Comparison of ENCODE assay signal across 19 cellular contexts in the genomic region with DNA sequence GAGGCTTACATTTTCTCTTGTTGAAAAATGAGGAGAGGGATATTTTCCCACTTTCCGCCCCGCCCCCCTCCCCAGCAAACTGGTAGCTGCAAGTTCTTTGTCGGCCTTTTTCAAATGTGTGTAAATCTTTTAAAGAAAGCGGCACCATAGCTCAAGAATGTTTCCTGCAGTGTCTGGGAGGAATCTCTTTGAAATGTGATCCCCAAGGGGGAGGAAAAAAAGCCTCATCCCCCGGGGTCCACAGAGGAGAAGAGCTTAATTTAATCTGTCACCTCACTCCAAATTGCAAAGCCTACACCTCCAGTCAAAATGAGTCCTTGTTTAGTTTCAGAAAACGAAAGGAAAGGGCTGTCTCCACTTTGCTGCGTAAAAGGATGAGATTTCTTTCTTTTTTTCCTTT. TPM values are rescaled to one million over a fixed set of nuclear protein-coding genes. Genes with fewer than 3 reads are reported as not detected.
DNase-seq lines count a peak whose midpoint lies in the region; ATAC-seq and TF ChIP-seq lines count a peak whose summit lies in the region.
"Had no signal": no experiment of that assay in that cellular context is flagged by ENCODE, and none has a peak within 500 bp of the region (broad histone marks: within the 10 kb centered on the region; RNA-seq: fewer than 3 reads in every experiment).

No MANE protein-coding gene starts in this region.

- H3K9me3 ChIP-seq in ES-I3 (ENCODE audit: control insufficient read depth, insufficient read depth, low read length): peaks cover 7% of the 10 kb centered on the region; the same call in 1 of the 2 replicates
- peaks cover 16% of the 10 kb centered on the region for H3K9me3 ChIP-seq in WERI-Rb-1 (ENCODE audit: severe bottlenecking)

- peak overlapping the region; percentile 63 for H3K4me3 Mint-ChIP-seq in osteocyte (ENCODE audit: unreplicated experiment)
- H3K4me3 Mint-ChIP-seq: activated CD4-positive, alpha-beta T cell treated with anti-CD3 and anti-CD28 coated beads for 36 hours; activated T-cell treated with anti-CD3 and anti-CD28 coated beads, Interleukin-2, amount 50 U/mL, for 24 hours; CD8-positive, alpha-beta memory T cell; stimulated activated effector memory CD8-positive, alpha-beta T cell treated with anti-CD3 and anti-CD28 coated beads, Interleukin-12 subunit alpha, Interleukin-12 subunit beta, amount 100 ng/mL, for 72 hours had no signal

- no peak overlapping the region for H3K27ac ChIP-seq in WERI-Rb-1
- H3K27ac ChIP-seq: adrenal gland had no signal

- H3K4me1 Mint-ChIP-seq in osteocyte (ENCODE audit: unreplicated experiment): peaks cover 11% of the 10 kb centered on the region
- H3K4me1 Mint-ChIP-seq: activated CD4-positive, alpha-beta T cell treated with anti-CD3 and anti-CD28 coated beads for 36 hours had no signal

- H3K9ac ChIP-seq in ES-I3 (ENCODE audit: low read depth, low read length): peak overlapping the region; percentile 24; the same call in 1 of the 2 replicates

- DNase-seq in WERI-Rb-1 (peak; percentile 22), foreskin fibroblast (peak in 1 of 2 donors; percentile 8), osteocyte (ENCODE audit: extremely low spot score, unreplicated experiment) (no peak), NCI-H1436 treated with DMSO at 0.1 percent for 48 hours (lab: John Stamatoyannopoulos, UW) (no peak), DMS53 (lab: John Stamatoyannopoulos, UW) (no peak)
- DNase-seq: activated CD4-positive, alpha-beta T cell treated with anti-CD3 and anti-CD28 coated beads for 36 hours; activated T-cell treated with anti-CD3 and anti-CD28 coated beads, Interleukin-2, amount 50 U/mL, for 24 hours; adrenal gland; CD8-positive, alpha-beta memory T cell; foreskin melanocyte; GOT3; kidney glomerular epithelial cell; NCI-H774; stimulated activated CD4-positive, alpha-beta T cell treated with anti-CD3 and anti-CD28 coated beads, Interleukin-4, amount 100 ng/mL, for 1 hour; T-helper 2 cell had no signal

- no peak for ATAC-seq in GM21717 (IDR thresholded peaks at IDR 0.05; ENCODE audit: unreplicated experiment)
- no peak for ATAC-seq in HG02885 (IDR thresholded peaks at IDR 0.05; ENCODE audit: poor library complexity, unreplicated experiment)
- ATAC-seq: activated CD4-positive, alpha-beta T cell treated with anti-CD3 and anti-CD28 coated beads for 36 hours; stimulated activated effector memory CD8-positive, alpha-beta T cell treated with anti-CD3 and anti-CD28 coated beads, Interleukin-12 subunit alpha, Interleukin-12 subunit beta, amount 100 ng/mL, for 72 hours had no signal

- H3K9me3 Mint-ChIP-seq in osteocyte (ENCODE audit: unreplicated experiment): no peaks in the 10 kb centered on the region

- no peak overlapping the region for H3K4me3 ChIP-seq in WERI-Rb-1 (ENCODE audit: low read depth, low read length)
- H3K4me3 ChIP-seq in foreskin fibroblast (ENCODE audit: low read depth in 1 of 2, low read length in 2 of 2): peak overlapping the region; percentile 22 to 50
- H3K4me3 ChIP-seq: adrenal gland had no signal

- H3K27me3 ChIP-seq in WERI-Rb-1 (ENCODE audit: insufficient read depth, low read depth, severe bottlenecking): no peaks in the 10 kb centered on the region
- H3K27me3 ChIP-seq: adrenal gland had no signal

- H3K27ac Mint-ChIP-seq in osteocyte (ENCODE audit: unreplicated experiment): no peak overlapping the region
- H3K27ac Mint-ChIP-seq: activated CD4-positive, alpha-beta T cell treated with anti-CD3 and anti-CD28 coated beads for 36 hours; activated T-cell treated with anti-CD3 and anti-CD28 coated beads, Interleukin-2, amount 50 U/mL, for 24 hours; CD8-positive, alpha-beta memory T cell; stimulated activated effector memory CD8-positive, alpha-beta T cell treated with anti-CD3 and anti-CD28 coated beads, Interleukin-12 subunit alpha, Interleukin-12 subunit beta, amount 100 ng/mL, for 72 hours had no signal

- peaks cover 4% of the 10 kb centered on the region for H3K27me3 Mint-ChIP-seq in osteocyte (ENCODE audit: unreplicated experiment)
- H3K27me3 Mint-ChIP-seq: activated CD4-positive, alpha-beta T cell treated with anti-CD3 and anti-CD28 coated beads for 36 hours had no signal

- no peaks in the 10 kb centered on the region for H3K36me3 Mint-ChIP-seq in osteocyte (ENCODE audit: unreplicated experiment)
- H3K36me3 Mint-ChIP-seq: stimulated activated effector memory CD8-positive, alpha-beta T cell treated with anti-CD3 and anti-CD28 coated beads, Interleukin-12 subunit alpha, Interleukin-12 subunit beta, amount 100 ng/mL, for 72 hours had no signal

- H3K4me1 ChIP-seq in ES-I3 (ENCODE audit: insufficient read depth, low read length): no peaks in the 10 kb centered on the region
- H3K4me1 ChIP-seq: adrenal gland had no signal

- TF ChIP-seq CTCF in WERI-Rb-1 (IDR thresholded peaks at IDR 0.05; ENCODE audit: low read depth, low read length) (no peak), foreskin fibroblast (IDR thresholded peaks at IDR 0.05; ENCODE audit: low read depth, low read length) (no peak), osteocyte (IDR thresholded peaks at IDR 0.05) (no peak)

- H3K36me3 ChIP-seq in ES-I3 (ENCODE audit: insufficient read depth, low read length): no peaks in the 10 kb centered on the region
- peaks cover 10% of the 10 kb centered on the region for H3K36me3 ChIP-seq in WERI-Rb-1
- H3K36me3 ChIP-seq: adrenal gland had no signal

RNA-seq across cellular contexts. Expression of a gene that starts 34.8 kb away (rescaled TPM):
- not detected in 2 replicates for total RNA-seq in osteocyte

RNA-seq across cellular contexts. Expression of a gene that starts 58.2 kb away (rescaled TPM):
- 43.6 and 48.7 TPM in 2 replicates for total RNA-seq in osteocyte
